20 cellular contexts compared by ENCODE assay signal in genomic region chr18:8972116-8972515, GRCh38.
"Had no signal": no experiment of that assay in that cellular context is flagged by ENCODE, and none has a peak within 500 bp of the region (broad histone marks: within the 10 kb centered on the region; RNA-seq: fewer than 3 reads in every experiment).

No MANE protein-coding gene starts in this region.

- DNase-seq: activated CD4-positive, alpha-beta T cell treated with anti-CD3 and anti-CD28 coated beads for 1 hour; activated CD4-positive, alpha-beta T cell treated with anti-CD3 and anti-CD28 coated beads, Interleukin-2, amount 50 U/mL, for 48 hours; activated effector memory CD4-positive, alpha-beta T cell treated with anti-CD3 and anti-CD28 coated beads, Interleukin-2, amount 50 U/mL, for 16 hours; activated T-cell treated with anti-CD3 and anti-CD28 coated beads, Interleukin-2, amount 50 U/mL, for 4 hours; amygdala; central memory CD4-positive, alpha-beta T cell; colonic mucosa; left ventricle myocardium inferior; mucosa of descending colon; natural killer cell; posterior cingulate gyrus; right cardiac atrium; stimulated activated CD4-positive, alpha-beta T cell treated with anti-CD3 and anti-CD28 coated beads, Interleukin-4, amount 100 ng/mL, for 4 hours; trophoblast cell had no signal

- H3K9me3 ChIP-seq: colonic mucosa, mucosa of descending colon had no signal

- H3K9me3 Mint-ChIP-seq: natural killer cell; stimulated activated naive CD8-positive, alpha-beta T cell treated with anti-CD3 and anti-CD28 coated beads, Interleukin-15, Interleukin-2, amounts not matched to agents 100 ng/mL and 50 ng/mL, for 24 hours had no signal

- ATAC-seq: activated T-cell treated with anti-CD3 and anti-CD28 coated beads, Interleukin-2, amount 50 U/mL, for 4 hours; esophagus mucosa; mucosa of descending colon; natural killer cell; right cardiac atrium had no signal

- H3K36me3 ChIP-seq: colonic mucosa, left ventricle myocardium inferior, suprapubic skin had no signal

- H3K4me1 Mint-ChIP-seq: brain, natural killer cell had no signal

- H3K27me3 ChIP-seq: colonic mucosa, suprapubic skin had no signal

- H3K27me3 Mint-ChIP-seq: activated naive CD8-positive, alpha-beta T cell had no signal

- H3K4me2 ChIP-seq: smooth muscle cell had no signal

- H3K4me3 ChIP-seq: colonic mucosa, left ventricle myocardium inferior, mucosa of descending colon, smooth muscle cell, suprapubic skin had no signal

- H3K36me3 Mint-ChIP-seq: activated naive CD8-positive, alpha-beta T cell; brain; natural killer cell had no signal

- H3K27ac Mint-ChIP-seq: activated naive CD8-positive, alpha-beta T cell; brain; natural killer cell; stimulated activated naive CD8-positive, alpha-beta T cell treated with anti-CD3 and anti-CD28 coated beads, Interleukin-15, Interleukin-2, amounts not matched to agents 100 ng/mL and 50 ng/mL, for 24 hours had no signal

- H3K4me3 Mint-ChIP-seq: activated naive CD8-positive, alpha-beta T cell; activated T-cell treated with anti-CD3 and anti-CD28 coated beads, Interleukin-2, amount 50 U/mL, for 4 hours; brain; natural killer cell; stimulated activated naive CD8-positive, alpha-beta T cell treated with anti-CD3 and anti-CD28 coated beads, Interleukin-15, Interleukin-2, amounts not matched to agents 100 ng/mL and 50 ng/mL, for 24 hours had no signal

- H3K4me1 ChIP-seq: colonic mucosa, left ventricle myocardium inferior, suprapubic skin had no signal

- H3K27ac ChIP-seq: colonic mucosa, left ventricle myocardium inferior, suprapubic skin had no signal
